ENCODE assay signal across 20 cellular contexts in genomic region chr4:108854781-108855180, GRCh38.
"Had no signal": no experiment of that assay in that cellular context is flagged by ENCODE, and none has a peak within 500 bp of the region (broad histone marks: within the 10 kb centered on the region; RNA-seq: fewer than 3 reads in every experiment).

No MANE protein-coding gene starts in this region.

- H3K4me1 ChIP-seq: esophagus muscularis mucosa, gastrocnemius medialis, heart right ventricle, sigmoid colon, suprapubic skin, upper lobe of left lung, uterus had no signal

- H3K36me3 ChIP-seq: esophagus muscularis mucosa, gastrocnemius medialis, heart right ventricle, sigmoid colon, suprapubic skin, thyroid gland, upper lobe of left lung, uterus had no signal

- H3K27ac ChIP-seq: epithelial cell of prostate, esophagus muscularis mucosa, gastrocnemius medialis, heart right ventricle, sigmoid colon, suprapubic skin, thyroid gland, upper lobe of left lung, uterus had no signal

- H3K4me3 ChIP-seq: esophagus muscularis mucosa, gastrocnemius medialis, heart right ventricle, sigmoid colon, suprapubic skin, thyroid gland, upper lobe of left lung, uterus had no signal

- H3K27me3 ChIP-seq: esophagus muscularis mucosa, gastrocnemius medialis, heart right ventricle, sigmoid colon, suprapubic skin, thyroid gland, upper lobe of left lung, uterus had no signal

- ATAC-seq: effector memory CD8-positive, alpha-beta T cell; gastrocnemius medialis; heart right ventricle; left lobe of liver; natural killer cell; stimulated activated naive CD8-positive, alpha-beta T cell treated with anti-CD3 and anti-CD28 coated beads, Interleukin-15, Interleukin-2, amounts not matched to agents 100 U/mL and 50 U/mL, for 24 hours had no signal

- H3K9me3 ChIP-seq: esophagus muscularis mucosa, gastrocnemius medialis, heart right ventricle, sigmoid colon, suprapubic skin, thyroid gland, upper lobe of left lung, uterus had no signal

- DNase-seq: effector memory CD8-positive, alpha-beta T cell; gastrocnemius medialis; heart right ventricle; hypothalamus; islet precursor cell; mammary epithelial cell; natural killer cell; posterior cingulate gyrus; sigmoid colon; small intestine; stimulated activated CD4-positive, alpha-beta T cell treated with anti-CD3 and anti-CD28 coated beads, Interleukin-12 subunit alpha, Interleukin-12 subunit beta, amount 100 ng/mL, for 4 hours; stimulated activated CD4-positive, alpha-beta T cell treated with anti-CD3 and anti-CD28 coated beads, Interleukin-2, amount 100 ng/mL, for 48 hours; stimulated activated naive CD8-positive, alpha-beta T cell treated with anti-CD3 and anti-CD28 coated beads, Interleukin-15, Interleukin-2, amounts not matched to agents 100 U/mL and 50 U/mL, for 24 hours; thyroid gland; upper lobe of left lung; uterus had no signal
